In genomic region chr1:162605225-162605927, GRCh38 we compare ENCODE assay signal across 13 cellular contexts. TPM values are rescaled to one million over a fixed set of nuclear protein-coding genes. Genes with fewer than 3 reads are reported as not detected.
A peak's percentile ranks its signal among the peaks of the same experiment; 100 is the strongest.
DNase-seq lines count a peak whose midpoint lies in the region; ATAC-seq, FAIRE-seq and TF ChIP-seq lines count a peak whose summit lies in the region.
"Had no signal": no experiment of that assay in that cellular context is flagged by ENCODE, and none has a peak within 500 bp of the region (broad histone marks: within the 10 kb centered on the region; RNA-seq: fewer than 3 reads in every experiment).

No MANE protein-coding gene starts in this region.

- no peaks in the 10 kb centered on the region for H3K79me1 ChIP-seq in mesenchymal stem cell (replicated peaks; ENCODE audit: low read length, poor library complexity, severe bottlenecking)

- H3K9me3 ChIP-seq in A549 (no peaks in the 10 kb centered on the region), mesenchymal stem cell (ENCODE audit: control insufficient read depth, low read length) (no peaks in the 10 kb centered on the region), tibial artery (no peaks in the 10 kb centered on the region)

- H2BK5ac ChIP-seq in mesenchymal stem cell (ENCODE audit: low read depth, low read length, poor library complexity, severe bottlenecking): no peak overlapping the region

- no peak overlapping the region for H2BK12ac ChIP-seq in mesenchymal stem cell (ENCODE audit: low read length in 2 of 2)

- TF ChIP-seq CTCF in A549 (IDR thresholded peaks at IDR 0.05) (no peak), chondrocyte (IDR thresholded peaks at IDR 0.05) (no peak), tibial artery (IDR thresholded peaks at IDR 0.05) (no peak), lower leg skin (IDR thresholded peaks at IDR 0.05) (no peak)

- no peak; a peak in 1 of 6 replicates for ATAC-seq in A549
- ATAC-seq: activated naive CD4-positive, alpha-beta T cell treated with anti-CD3 and anti-CD28 coated beads, Interleukin-2, amount 50 U/mL, for 72 hours; GM12878 had no signal

- no peak overlapping the region for H3K4me3 Mint-ChIP-seq in chondrocyte (ENCODE audit: unreplicated experiment)
- no peak overlapping the region for H3K4me3 Mint-ChIP-seq in immature natural killer cell

- H3K4me1 Mint-ChIP-seq in chondrocyte (ENCODE audit: low read depth) (peaks cover 18% of the 10 kb centered on the region), immature natural killer cell (no peaks in the 10 kb centered on the region)

- no peak overlapping the region for H2BK120ac ChIP-seq in mesenchymal stem cell (ENCODE audit: low read depth, low read length)

- POLR2A ChIA-PET in A549 (lab: Yijun Ruan, JAX): no interaction called here

- H3K36me3 ChIP-seq in mesenchymal stem cell (ENCODE audit: control insufficient read depth in 1 of 2, insufficient read depth in 2 of 2, low read depth in 1 of 2, low read length in 2 of 2) (peaks cover 3 to 53% of the 10 kb centered on the region in 2 experiments), tibial artery (peaks cover 5 to 32% (median 27%) of the 10 kb centered on the region in 3 donors)

- H2AFZ ChIP-seq in mesenchymal stem cell (ENCODE audit: low read depth, low read length): no peak overlapping the region

- no peak for FAIRE-seq in A549 (lab: Jason Lieb, UNC)
- FAIRE-seq: frontal cortex, GM12878 had no signal

- no peak overlapping the region for H2BK15ac ChIP-seq in mesenchymal stem cell (ENCODE audit: low read depth, poor library complexity, severe bottlenecking)

- H3K27me3 ChIP-seq in mesenchymal stem cell (ENCODE audit: control insufficient read depth in 1 of 2, insufficient read depth in 1 of 2, low read length in 2 of 2) (no peaks in the 10 kb centered on the region), tibial artery (no peaks in the 10 kb centered on the region)
- H3K27me3 ChIP-seq: BLaER1 treated with 17β-estradiol and CSF1 and Interleukin-3, amounts not matched to agents 10 nM and 100 nM had no signal

- H3K27ac Mint-ChIP-seq in chondrocyte (ENCODE audit: unreplicated experiment) (peak overlapping the region; percentile 73), immature natural killer cell (no peak overlapping the region)
- H3K27ac Mint-ChIP-seq: activated naive CD4-positive, alpha-beta T cell treated with anti-CD3 and anti-CD28 coated beads, Interleukin-2, amount 50 U/mL, for 72 hours had no signal

- H3K9ac ChIP-seq in mesenchymal stem cell (ENCODE audit: low read length): peak overlapping the region; percentile 67
- H3K9ac ChIP-seq: BLaER1 treated with 17β-estradiol and CSF1 and Interleukin-3, amounts not matched to agents 10 nM and 100 nM had no signal

- no peak for TF ChIP-seq POLR2A in A549 (IDR thresholded peaks at IDR 0.05; ENCODE audit: low read length)
- no peak for TF ChIP-seq POLR2A in lower leg skin (IDR thresholded peaks at IDR 0.05)

- H3K4ac ChIP-seq in mesenchymal stem cell (ENCODE audit: low read depth in 1 of 2, low read length in 2 of 2): no peak overlapping the region

- peak in 1 of 2 experiments; percentile 21 for DNase-seq in A549 (ENCODE audit: low read depth in 1 of 2, low spot score in 1 of 2)
- DNase-seq in HS-5 (ENCODE audit: low read depth): peak; percentile 98
- DNase-seq in chondrocyte (ENCODE audit: low spot score): no peak
- DNase-seq in mesenchymal stem cell: peak; percentile 96
- DNase-seq in tibial artery: no peak
- no peak for DNase-seq in immature natural killer cell
- DNase-seq in lower leg skin (ENCODE audit: low spot score in 2 of 2): no peak
- no peak for DNase-seq in NCI-H1105 treated with DMSO at 0.1 percent for 48 hours (lab: John Stamatoyannopoulos, UW)
- DNase-seq: NCI-H1436 had no signal

- TF ChIP-seq RAD21 in A549 (conservative IDR thresholded peaks at IDR 0.05 in 1 of 2, IDR thresholded peaks at IDR 0.05 in 1 of 2): no peak

- H3K27ac ChIP-seq in A549: no peak overlapping the region; a peak in 1 of 6 replicates
- H3K27ac ChIP-seq in mesenchymal stem cell (ENCODE audit: low read length, poor library complexity, severe bottlenecking): no peak overlapping the region
- no peak overlapping the region for H3K27ac ChIP-seq in tibial artery
- H3K27ac ChIP-seq: BLaER1 treated with 17β-estradiol and CSF1 and Interleukin-3, amounts not matched to agents 10 nM and 100 nM had no signal

- H3K4me2 ChIP-seq in A549 (no peak overlapping the region), mesenchymal stem cell (ENCODE audit: low read length, poor library complexity, severe bottlenecking) (no peak overlapping the region)
- H3K4me2 ChIP-seq: BLaER1 treated with 17β-estradiol and CSF1 and Interleukin-3, amounts not matched to agents 10 nM and 100 nM had no signal

- H4K8ac ChIP-seq in mesenchymal stem cell (ENCODE audit: low read length): no peak overlapping the region

- H4K91ac ChIP-seq in mesenchymal stem cell (ENCODE audit: low read length): no peak overlapping the region

- H3K4me1 ChIP-seq in A549 (peaks cover 9% of the 10 kb centered on the region; the same call in 2 of the 3 replicates), mesenchymal stem cell (ENCODE audit: control insufficient read depth, insufficient read depth, low read depth, low read length) (no peaks in the 10 kb centered on the region), tibial artery (no peaks in the 10 kb centered on the region)

- intact Hi-C loops in tibial artery (cut with DNase I; ENCODE audit: low total_unique reads): no loop called here
- intact Hi-C loops in lower leg skin (cut with DNase I; ENCODE audit: low total_unique reads): no loop called here

- CTCF ChIA-PET in A549 (lab: Yijun Ruan, JAX): interaction anchor here (1.0 to 5.9 kb wide), 2 partner anchors 8 to 195 kb away, joined by 8 to 32 read pairs; no protein-coding TSS in a partner anchor

- WGBS in A549 (ENCODE audit: missing lambda C conversion rate): 91% methylated on average over 3 of the region's 3 CpGs
- 57% methylated on average over 3 of the region's 3 CpGs for WGBS in mesenchymal stem cell
- 90 to 95% methylated on average over 3 of the region's 3 CpGs for WGBS in lower leg skin, 2 donors

- no peaks in the 10 kb centered on the region for H3K27me3 Mint-ChIP-seq in chondrocyte (ENCODE audit: low read depth)
- peaks cover 0 to 3% (median 0%) of the 10 kb centered on the region in 3 donors for H3K27me3 Mint-ChIP-seq in immature natural killer cell (ENCODE audit: low read depth in 3 of 3)

- no peak overlapping the region for H3K23ac ChIP-seq in mesenchymal stem cell (ENCODE audit: low read length in 2 of 2)

- no peaks in the 10 kb centered on the region for H3K9me3 Mint-ChIP-seq in chondrocyte (ENCODE audit: low read depth)
- H3K9me3 Mint-ChIP-seq in immature natural killer cell: no peaks in the 10 kb centered on the region
- H3K9me3 Mint-ChIP-seq: activated naive CD4-positive, alpha-beta T cell treated with anti-CD3 and anti-CD28 coated beads, Interleukin-2, amount 50 U/mL, for 72 hours had no signal

- H3K36me3 Mint-ChIP-seq in chondrocyte (ENCODE audit: low read depth) (peaks cover 7% of the 10 kb centered on the region), immature natural killer cell (peaks cover 12 to 41% (median 36%) of the 10 kb centered on the region in 3 donors)

- H2AK5ac ChIP-seq in mesenchymal stem cell (ENCODE audit: low read length, severe bottlenecking): no peak overlapping the region

- no peak overlapping the region for H3K18ac ChIP-seq in mesenchymal stem cell (ENCODE audit: low read depth in 1 of 2, low read length in 2 of 2)

- no peak overlapping the region for H3K4me3 ChIP-seq in A549
- H3K4me3 ChIP-seq in mesenchymal stem cell (ENCODE audit: insufficient read depth in 1 of 2, low read depth in 1 of 2, low read length in 2 of 2): no peak overlapping the region
- no peak overlapping the region for H3K4me3 ChIP-seq in tibial artery
- H3K4me3 ChIP-seq in lower leg skin (ENCODE audit: low read depth, poor library complexity, severe bottlenecking): no peak overlapping the region
- H3K4me3 ChIP-seq: BLaER1 treated with 17β-estradiol and CSF1 and Interleukin-3, amounts not matched to agents 10 nM and 100 nM; GM12878 had no signal

- TF ChIP-seq EP300 in A549 (IDR thresholded peaks at IDR 0.05): no peak

- H3K14ac ChIP-seq in mesenchymal stem cell (ENCODE audit: low read length in 2 of 2): no peak overlapping the region

TF ChIP-seq in A549, 52 proteins besides CTCF, POLR2A, EP300 and RAD21:
- TF ChIP-seq TP53 (CRISPR knock-in tag; IDR thresholded peaks at IDR 0.05) (no peak), E2F6 (IDR thresholded peaks at IDR 0.05; ENCODE audit: borderline replicate concordance, low read depth) (no peak), BHLHE40 (IDR thresholded peaks at IDR 0.05; ENCODE audit: low read depth, low read length) (no peak), FOSL2 (IDR thresholded peaks at IDR 0.05) (no peak), FOSL2 (CRISPR knock-in tag; IDR thresholded peaks at IDR 0.05) (peak; percentile 56)

RNA-seq across cellular contexts. Expression of gene DDR2, which starts 26.9 kb away (rescaled TPM):
- polyA plus RNA-seq in A549 (2011; rRNA removed) (0.46 and 0.49 TPM in 2 replicates), A549 (2017; fragmentation: RNase III; extraction: RNeasy Plus Mini Kit Qiagen cat#74134 plus additional on column Dnase treatment) (0.12 to 0.14 TPM (median 0.14 TPM) in 3 replicates), immature natural killer cell (under 1 TPM in 2 of 3 donors, not detected in 1; 0.02 to 0.12 TPM)
- polyA plus RNA-seq in A549 (2012; cell fraction: cytosol; rRNA removed): 0.09 and 0.12 TPM in 2 replicates
- polyA plus RNA-seq in A549 (2012; cell fraction: nucleus; rRNA removed): 0.20 and 0.29 TPM in 2 replicates
- 0.58 and 1.4 TPM in 2 replicates for polyA minus RNA-seq in A549 (2011; rRNA and poly(A)+ RNA removed)
- total RNA-seq in chondrocyte (103 to 182 TPM (median 172 TPM) in 3 replicates), lower leg skin (10 to 100 TPM; 15.1 to 36.9 (median 20.0) TPM)
- polyA plus RNA-seq in mesenchymal stem cell (2013, experiment 1 of 2): 25.2 TPM
- polyA plus RNA-seq in mesenchymal stem cell (2013, experiment 2 of 2): 23.9 TPM

RNA-seq across cellular contexts. Expression of gene UAP1, which starts 43.9 kb away (rescaled TPM):
- polyA plus RNA-seq in A549 (2011; rRNA removed): 22.8 and 25.3 TPM in 2 replicates
- polyA plus RNA-seq in A549 (2012; cell fraction: cytosol; rRNA removed): 8.1 and 9.0 TPM in 2 replicates
- 3.0 and 5.4 TPM in 2 replicates for polyA plus RNA-seq in A549 (2012; cell fraction: nucleus; rRNA removed)
- 19.8 to 21.5 TPM (median 19.8 TPM) in 3 replicates for polyA plus RNA-seq in A549 (2017; fragmentation: RNase III; extraction: RNeasy Plus Mini Kit Qiagen cat#74134 plus additional on column Dnase treatment)
- polyA minus RNA-seq in A549 (2011; rRNA and poly(A)+ RNA removed): 11.7 and 12.2 TPM in 2 replicates
- 49.6 to 66.6 TPM (median 52.7 TPM) in 3 replicates for total RNA-seq in chondrocyte
- polyA plus RNA-seq in mesenchymal stem cell (2013, experiment 1 of 2): 25.5 TPM
- polyA plus RNA-seq in mesenchymal stem cell (2013, experiment 2 of 2): 25.0 TPM
- 10 to 100 TPM; 49.0 to 87.1 (median 57.0) TPM for polyA plus RNA-seq in immature natural killer cell
- total RNA-seq in lower leg skin: 10 to 100 TPM; 29.6 to 40.0 (median 31.3) TPM

Comparison
In these comparisons a context has a peak if more than half of its experiments do, and no peak if none do; other contexts are left out.
1. DNase-seq: peak in HS-5 (single experiment) and mesenchymal stem cell (single experiment); none in chondrocyte (single experiment), tibial artery (0 of 2), immature natural killer cell (0 of 3), lower leg skin (0 of 2) and NCI-H1105 treated with DMSO at 0.1 percent for 48 hours (single experiment).